24 cellular contexts compared by ENCODE assay signal in genomic region chr15:80202641-80203360, GRCh38. TPM values are rescaled to one million over a fixed set of nuclear protein-coding genes. Genes with fewer than 3 reads are reported as not detected.
A peak's percentile ranks its signal among the peaks of the same experiment; 100 is the strongest.
DNase-seq lines count a peak whose midpoint lies in the region; ATAC-seq, FAIRE-seq and TF ChIP-seq lines count a peak whose summit lies in the region.
"Had no signal": no experiment of that assay in that cellular context is flagged by ENCODE, and none has a peak within 500 bp of the region (broad histone marks: within the 10 kb centered on the region; RNA-seq: fewer than 3 reads in every experiment).

No MANE protein-coding gene starts in this region.

- H3K9me3 Mint-ChIP-seq in endodermal cell, result no peaks in the 10 kb centered on the region
- H3K9me3 Mint-ChIP-seq: nephron progenitor cell had no signal

- BruUV-seq in PC-3 (replicated peaks; lab: Mats Ljungman, UMichigan), result no TSS peak

- no peaks in the 10 kb centered on the region for H3K27me3 Mint-ChIP-seq in endodermal cell (ENCODE audit: insufficient read depth)

- no peak overlapping the region for H3K9ac ChIP-seq in PC-3 (ENCODE audit: low read length)
- no peak overlapping the region for H3K9ac ChIP-seq in endodermal cell (ENCODE audit: extremely low read depth, low read length, poor library complexity, severe bottlenecking)
- H3K9ac ChIP-seq: GM23248 had no signal

- no peaks in the 10 kb centered on the region for H3K36me3 Mint-ChIP-seq in endodermal cell (ENCODE audit: low read depth)

- ATAC-seq in PC-3 (peak; percentile 31; the same call in 1 of the 2 replicates), psoas muscle (no peak)
- ATAC-seq: mucosa of descending colon, sciatic nerve had no signal

- H3K4me1 ChIP-seq in PC-3 (ENCODE audit: insufficient read depth, low read length) (no peaks in the 10 kb centered on the region), endodermal cell (ENCODE audit: control insufficient read depth, insufficient read depth, low read length) (peaks cover 3% of the 10 kb centered on the region), psoas muscle (no peaks in the 10 kb centered on the region)
- H3K4me1 ChIP-seq: BE2C, Peyer's patch had no signal

- H3K27ac Mint-ChIP-seq in endodermal cell, result no peak overlapping the region
- H3K27ac Mint-ChIP-seq: nephron progenitor cell had no signal

- H2AFZ ChIP-seq in PC-3 (ENCODE audit: low read length), result no peak overlapping the region
- H2AFZ ChIP-seq: GM23248 had no signal

- DNase-seq in SIG-M5 treated with dmso at 0.1 percent for 504 hours (lab: John Stamatoyannopoulos, UW; ENCODE audit: unreplicated experiment) (peak; percentile 4), SIG-M5 (lab: John Stamatoyannopoulos, UW) (no peak), PC-3 (peak; percentile 45), endodermal cell (peak; percentile 35), urothelium cell line (ENCODE audit: low spot score) (peak; percentile 28), COR-L47 (lab: John Stamatoyannopoulos, UW) (no peak), NCI-H446 treated with DMSO at 0.1 percent for 48 hours (lab: John Stamatoyannopoulos, UW) (no peak), psoas muscle (no peak)
- DNase-seq: activated CD4-positive, alpha-beta T cell treated with anti-CD3 and anti-CD28 coated beads, Interleukin-2, amount 50 U/mL, for 4 hours; activated effector memory CD4-positive, alpha-beta T cell treated with Interleukin-2 at 50 U/mL for 16 hours; BE2C; effector memory CD4-positive, alpha-beta T cell; EL; GM23248; mucosa of descending colon; NCI-H1436 treated with DMSO at 0.1 percent for 48 hours; Peyer's patch; stimulated activated CD4-positive, alpha-beta T cell treated with anti-CD3 and anti-CD28 coated beads, Interleukin-15, amount 100 ng/mL, for 24 hours; stimulated activated CD8-positive, alpha-beta memory T cell treated with anti-CD3 and anti-CD28 coated beads, Interleukin-4, amount 100 ng/mL, for 48 hours had no signal

- H4K20me1 ChIP-seq in PC-3 (ENCODE audit: low read length), result no peaks in the 10 kb centered on the region

- FAIRE-seq in urothelium cell line (lab: Jason Lieb, UNC), result no peak

- H3K27me3 ChIP-seq in PC-3 (ENCODE audit: low read length), result peaks cover 31% of the 10 kb centered on the region
- no peaks in the 10 kb centered on the region for H3K27me3 ChIP-seq in endodermal cell (ENCODE audit: control insufficient read depth, insufficient read depth, low read length, poor library complexity, severe bottlenecking)
- H3K27me3 ChIP-seq in psoas muscle (ENCODE audit: insufficient read depth in 3 of 3, low read length in 2 of 3), result no peaks in the 10 kb centered on the region
- H3K27me3 ChIP-seq: Peyer's patch had no signal

- H3K79me2 ChIP-seq in PC-3 (ENCODE audit: low read length), result no peaks in the 10 kb centered on the region

- peaks cover 27% of the 10 kb centered on the region for H3K4me1 Mint-ChIP-seq in endodermal cell

- H3K9me3 ChIP-seq in PC-3 (ENCODE audit: low read length) (no peaks in the 10 kb centered on the region), endodermal cell (ENCODE audit: control insufficient read depth, low read length) (no peaks in the 10 kb centered on the region), psoas muscle (no peaks in the 10 kb centered on the region)
- H3K9me3 ChIP-seq: BE2C, mucosa of descending colon, Peyer's patch had no signal

- H3K36me3 ChIP-seq in PC-3 (ENCODE audit: low read depth, low read length) (no peaks in the 10 kb centered on the region), endodermal cell (ENCODE audit: control insufficient read depth, insufficient read depth, low read length) (no peaks in the 10 kb centered on the region), psoas muscle (ENCODE audit: insufficient read depth in 1 of 2, low read depth in 1 of 2) (no peaks in the 10 kb centered on the region)
- H3K36me3 ChIP-seq: BE2C, Peyer's patch had no signal

- H3K4me3 ChIP-seq in PC-3 (ENCODE audit: low read length), result no peak overlapping the region
- H3K4me3 ChIP-seq in endodermal cell (ENCODE audit: low read length), result no peak overlapping the region
- no peak overlapping the region for H3K4me3 ChIP-seq in psoas muscle
- H3K4me3 ChIP-seq: GM23248, mucosa of descending colon, Peyer's patch, SK-N-MC had no signal

- H3F3A ChIP-seq in PC-3 (ENCODE audit: low read length, unreplicated experiment), result no peaks in the 10 kb centered on the region

- 73 to 74% methylated on average over 9 of the region's 9 CpGs for WGBS in endodermal cell (ENCODE audit: insufficient coverage in 1 of 2, insufficient read length in 1 of 2), 2 experiments
- WGBS in psoas muscle, 3 donors, result 43 to 52% (median 44%) methylated on average over 9 of the region's 9 CpGs

- intact Hi-C loops in PC-3 (cut with micrococcal nuclease) (no loop called here), psoas muscle (cut with DNase I) (no loop called here)

- CTCF ChIA-PET in PC-3 (lab: Charles Lee), result no interaction called here

- H3K9me2 ChIP-seq in PC-3 (replicated peaks; ENCODE audit: low read length), result no peaks in the 10 kb centered on the region

- H3K4me3 Mint-ChIP-seq in endodermal cell, result no peak overlapping the region
- H3K4me3 Mint-ChIP-seq: nephron progenitor cell had no signal

- TF ChIP-seq CTCF in PC-3 (conservative IDR thresholded peaks at IDR 0.05; ENCODE audit: low read depth, low read length) (no peak), endodermal cell (conservative IDR thresholded peaks at IDR 0.05) (no peak), psoas muscle (IDR thresholded peaks at IDR 0.05) (no peak)

- H3K27ac ChIP-seq in PC-3 (ENCODE audit: low read length) (no peak overlapping the region), endodermal cell (ENCODE audit: low read depth, low read length) (no peak overlapping the region), psoas muscle (no peak overlapping the region)
- H3K27ac ChIP-seq: GM23248, Peyer's patch, SK-N-MC had no signal

- POLR2A ChIA-PET in PC-3 (lab: Charles Lee; ENCODE audit: unreplicated experiment), result no interaction called here

- no peak overlapping the region for H3K4me2 ChIP-seq in PC-3 (ENCODE audit: low read length)

RNA-seq across cellular contexts. Expression of gene CTXND1, which starts 49.2 kb away (rescaled TPM):
- total RNA-seq in PC-3 (2014; rRNA removed), result not detected in 2 replicates
- total RNA-seq in endodermal cell, result under 1 TPM in 1 of 2 donors, not detected in 1; 0.04 TPM
- polyA plus RNA-seq in endodermal cell (2013, experiment 1 of 2), result 0.57 TPM
- 0.62 TPM for polyA plus RNA-seq in endodermal cell (2013, experiment 2 of 2)
- under 1 TPM in 2 of 4 donors, not detected in 2; 0.04 to 0.07 TPM for total RNA-seq in psoas muscle
- under 1 TPM in 2 of 3 donors, not detected in 1; 0.01 to 0.04 TPM for polyA plus RNA-seq in psoas muscle
- total RNA-seq: A673; GM23248; T-helper 2 cell treated with Interferon-gamma antibody and Interleukin-4, amounts not matched to agents 100 ng/mL and 5 ng/mL, for 36 hours had no signal
- polyA plus RNA-seq: GM23248 had no signal

RNA-seq across cellular contexts. Expression of gene FAH, which starts 50.0 kb away (rescaled TPM):
- total RNA-seq in PC-3 (2014; rRNA removed), result 55.4 and 59.4 TPM in 2 replicates
- total RNA-seq in endodermal cell, result 10 to 100 TPM; 11.9 to 14.2 TPM
- 19.5 TPM for polyA plus RNA-seq in endodermal cell (2013, experiment 1 of 2)
- polyA plus RNA-seq in endodermal cell (2013, experiment 2 of 2), result 15.9 TPM
- 10 to 100 TPM; 14.0 to 60.2 (median 35.7) TPM for total RNA-seq in psoas muscle
- 10 to 100 TPM in 2 of 3 donors, 1 to 10 TPM in 1; 9.1 to 20.7 (median 11.3) TPM for polyA plus RNA-seq in psoas muscle

Comparison
In these comparisons a context has a peak if more than half of its experiments do, and no peak if none do; other contexts are left out.
1. DNase-seq: peak in SIG-M5 treated with dmso at 0.1 percent for 504 hours (single experiment), PC-3 (single experiment), endodermal cell (single experiment) and urothelium cell line (single experiment); none in SIG-M5 (single experiment), COR-L47 (single experiment), NCI-H446 treated with DMSO at 0.1 percent for 48 hours (single experiment) and psoas muscle (0 of 2).